In the genomic region with DNA sequence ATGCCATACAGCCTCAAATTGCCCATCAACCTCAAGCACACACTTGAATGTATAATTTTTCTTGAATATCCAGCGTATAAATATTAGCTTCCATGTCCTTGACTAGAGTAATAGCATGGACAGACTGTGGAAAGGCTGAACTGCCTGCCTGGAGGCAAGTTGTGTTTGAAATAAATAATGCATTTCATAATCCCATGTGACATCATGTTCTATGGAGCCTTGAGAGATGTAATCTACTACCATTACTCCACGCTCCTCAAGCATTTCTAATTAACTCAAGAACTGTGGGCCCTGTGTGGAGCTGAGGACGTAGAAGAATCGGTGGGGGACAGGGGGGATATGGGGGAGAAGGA, we compare ENCODE assay signal across 1 cellular context.
TF ChIP-seq lines count a peak whose summit lies in the region.

No MANE protein-coding gene starts in this region.

TF ChIP-seq in IMR-90, 13 proteins besides CTCF, POLR2A, EP300 and RAD21 (continued from another document):
- TF ChIP-seq, protein P1, sequence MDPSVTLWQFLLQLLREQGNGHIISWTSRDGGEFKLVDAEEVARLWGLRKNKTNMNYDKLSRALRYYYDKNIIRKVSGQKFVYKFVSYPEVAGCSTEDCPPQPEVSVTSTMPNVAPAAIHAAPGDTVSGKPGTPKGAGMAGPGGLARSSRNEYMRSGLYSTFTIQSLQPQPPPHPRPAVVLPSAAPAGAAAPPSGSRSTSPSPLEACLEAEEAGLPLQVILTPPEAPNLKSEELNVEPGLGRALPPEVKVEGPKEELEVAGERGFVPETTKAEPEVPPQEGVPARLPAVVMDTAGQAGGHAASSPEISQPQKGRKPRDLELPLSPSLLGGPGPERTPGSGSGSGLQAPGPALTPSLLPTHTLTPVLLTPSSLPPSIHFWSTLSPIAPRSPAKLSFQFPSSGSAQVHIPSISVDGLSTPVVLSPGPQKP (IDR thresholded peaks at IDR 0.05; ENCODE audit: borderline replicate concordance, low read depth, low read length): no peak
- TF ChIP-seq NFE2L2 (IDR thresholded peaks at IDR 0.05; ENCODE audit: low read depth, low read length) (no peak), RCOR1 (IDR thresholded peaks at IDR 0.05; ENCODE audit: insufficient replicate concordance, low read length) (no peak), FOS (IDR thresholded peaks at IDR 0.05; ENCODE audit: low read depth, low read length) (no peak), RFX5 (IDR thresholded peaks at IDR 0.05; ENCODE audit: low read depth, low read length) (no peak)
